ENCODE assay signal across 1 cellular context in the genomic region with DNA sequence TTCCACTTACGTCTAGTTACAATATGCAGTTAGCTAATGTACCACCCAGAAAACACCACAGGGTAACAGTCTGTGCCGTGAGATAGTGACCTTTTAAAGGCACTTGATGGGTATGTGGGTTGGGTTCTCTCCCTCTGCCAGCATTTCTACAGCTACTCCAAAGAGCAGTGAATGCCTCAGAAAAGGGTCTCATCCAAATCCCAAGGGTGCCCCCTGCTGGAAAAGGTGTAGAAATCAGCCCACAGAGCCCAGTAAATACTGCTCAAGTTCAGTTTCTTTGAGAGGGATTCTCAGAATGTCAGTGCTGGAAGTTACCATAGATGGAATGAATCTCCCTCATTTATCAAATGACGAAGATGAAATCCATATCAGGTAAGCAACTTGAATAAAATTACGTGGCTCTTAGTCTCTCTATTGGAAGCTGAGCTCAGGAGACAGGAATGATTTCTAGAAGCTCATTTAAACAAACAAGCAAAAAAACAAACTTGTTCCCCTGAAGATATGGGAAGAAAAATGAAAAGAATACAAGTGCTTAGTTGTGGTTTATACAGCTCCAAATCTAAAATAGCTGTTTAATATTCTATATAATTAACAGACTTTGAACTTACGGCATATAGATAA.
TF ChIP-seq lines count a peak whose summit lies in the region.

No MANE protein-coding gene starts in this region.

TF ChIP-seq in HepG2, 621 proteins besides CTCF, POLR2A, EP300 and RAD21 (continued from another document):
- TF ChIP-seq, protein P1, sequence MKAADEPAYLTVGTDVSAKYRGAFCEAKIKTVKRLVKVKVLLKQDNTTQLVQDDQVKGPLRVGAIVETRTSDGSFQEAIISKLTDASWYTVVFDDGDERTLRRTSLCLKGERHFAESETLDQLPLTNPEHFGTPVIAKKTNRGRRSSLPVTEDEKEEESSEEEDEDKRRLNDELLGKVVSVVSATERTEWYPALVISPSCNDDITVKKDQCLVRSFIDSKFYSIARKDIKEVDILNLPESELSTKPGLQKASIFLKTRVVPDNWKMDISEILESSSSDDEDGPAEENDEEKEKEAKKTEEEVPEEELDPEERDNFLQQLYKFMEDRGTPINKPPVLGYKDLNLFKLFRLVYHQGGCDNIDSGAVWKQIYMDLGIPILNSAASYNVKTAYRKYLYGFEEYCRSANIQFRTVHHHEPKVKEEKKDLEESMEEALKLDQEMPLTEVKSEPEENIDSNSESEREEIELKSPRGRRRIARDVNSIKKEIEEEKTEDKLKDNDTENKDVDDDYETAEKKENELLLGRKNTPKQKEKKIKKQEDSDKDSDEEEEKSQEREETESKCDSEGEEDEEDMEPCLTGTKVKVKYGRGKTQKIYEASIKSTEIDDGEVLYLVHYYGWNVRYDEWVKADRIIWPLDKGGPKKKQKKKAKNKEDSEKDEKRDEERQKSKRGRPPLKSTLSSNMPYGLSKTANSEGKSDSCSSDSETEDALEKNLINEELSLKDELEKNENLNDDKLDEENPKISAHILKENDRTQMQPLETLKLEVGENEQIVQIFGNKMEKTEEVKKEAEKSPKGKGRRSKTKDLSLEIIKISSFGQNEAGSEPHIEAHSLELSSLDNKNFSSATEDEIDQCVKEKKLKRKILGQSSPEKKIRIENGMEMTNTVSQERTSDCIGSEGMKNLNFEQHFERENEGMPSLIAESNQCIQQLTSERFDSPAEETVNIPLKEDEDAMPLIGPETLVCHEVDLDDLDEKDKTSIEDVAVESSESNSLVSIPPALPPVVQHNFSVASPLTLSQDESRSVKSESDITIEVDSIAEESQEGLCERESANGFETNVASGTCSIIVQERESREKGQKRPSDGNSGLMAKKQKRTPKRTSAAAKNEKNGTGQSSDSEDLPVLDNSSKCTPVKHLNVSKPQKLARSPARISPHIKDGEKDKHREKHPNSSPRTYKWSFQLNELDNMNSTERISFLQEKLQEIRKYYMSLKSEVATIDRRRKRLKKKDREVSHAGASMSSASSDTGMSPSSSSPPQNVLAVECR (CRISPR knock-in tag; IDR thresholded peaks at IDR 0.05; ENCODE audit: borderline replicate concordance) = no peak
- TF ChIP-seq, protein P2, sequence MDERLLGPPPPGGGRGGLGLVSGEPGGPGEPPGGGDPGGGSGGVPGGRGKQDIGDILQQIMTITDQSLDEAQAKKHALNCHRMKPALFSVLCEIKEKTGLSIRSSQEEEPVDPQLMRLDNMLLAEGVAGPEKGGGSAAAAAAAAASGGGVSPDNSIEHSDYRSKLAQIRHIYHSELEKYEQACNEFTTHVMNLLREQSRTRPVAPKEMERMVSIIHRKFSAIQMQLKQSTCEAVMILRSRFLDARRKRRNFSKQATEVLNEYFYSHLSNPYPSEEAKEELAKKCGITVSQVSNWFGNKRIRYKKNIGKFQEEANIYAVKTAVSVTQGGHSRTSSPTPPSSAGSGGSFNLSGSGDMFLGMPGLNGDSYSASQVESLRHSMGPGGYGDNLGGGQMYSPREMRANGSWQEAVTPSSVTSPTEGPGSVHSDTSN (CRISPR knock-in tag; IDR thresholded peaks at IDR 0.05) = no peak
